In the genomic region with DNA sequence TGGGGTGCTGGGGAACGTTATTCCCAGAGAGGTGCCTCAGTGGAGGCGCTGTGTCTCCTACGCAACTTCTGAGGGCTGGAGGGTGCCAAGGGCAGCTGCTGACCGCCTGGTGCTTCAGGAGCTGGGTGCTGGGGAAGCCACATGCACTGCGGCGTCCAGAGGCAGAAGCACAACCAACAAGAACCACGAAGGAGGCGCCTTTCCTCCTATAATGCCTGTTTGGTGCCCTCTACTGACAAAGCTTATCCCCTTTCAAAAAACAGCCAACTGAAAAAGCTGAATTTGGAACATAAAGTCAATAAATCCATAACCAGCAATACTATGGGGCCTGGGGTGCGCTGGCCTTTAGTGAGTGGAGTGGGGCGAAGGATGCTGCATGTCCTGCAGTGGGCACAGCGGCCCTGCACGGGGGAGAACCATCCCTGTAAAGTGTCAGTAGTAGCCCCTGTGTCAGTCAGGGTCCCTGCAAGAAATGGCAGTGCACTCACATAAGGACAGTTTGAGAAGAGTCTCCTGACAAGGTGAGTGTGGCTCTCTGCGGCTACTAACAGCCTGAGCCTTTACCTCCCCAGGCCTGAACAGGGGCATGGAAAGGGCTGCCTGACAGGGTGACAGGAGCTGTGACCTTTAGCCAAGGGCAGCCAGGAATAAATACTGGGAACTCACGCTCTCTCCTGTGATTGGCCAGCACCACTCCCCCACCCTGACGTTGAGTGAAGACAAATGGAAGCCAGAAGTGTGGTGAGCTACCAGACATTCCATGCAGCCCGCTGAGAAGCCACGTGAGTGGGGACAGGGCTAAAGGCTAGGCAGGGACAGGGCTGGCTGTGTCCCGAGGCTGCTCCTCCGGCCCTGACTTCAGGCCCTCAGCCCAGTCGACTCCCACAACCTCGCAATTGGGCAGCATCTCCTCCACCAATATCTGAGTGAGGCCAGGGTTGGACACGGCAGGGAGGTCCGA, we compare ENCODE assay signal across 9 cellular contexts. TPM values are rescaled to one million over a fixed set of nuclear protein-coding genes. Genes with fewer than 3 reads are reported as not detected.
DNase-seq lines count a peak whose midpoint lies in the region; ATAC-seq and TF ChIP-seq lines count a peak whose summit lies in the region.
"Had no signal": no experiment of that assay in that cellular context is flagged by ENCODE, and none has a peak within 500 bp of the region (broad histone marks: within the 10 kb centered on the region; RNA-seq: fewer than 3 reads in every experiment).

No MANE protein-coding gene starts in this region.

- DNase-seq in AG10803 (ENCODE audit: low read depth), result peak; percentile 54
- DNase-seq in GM13977 (ENCODE audit: low spot score), result peak; percentile 15
- DNase-seq in right cardiac atrium, result peak; percentile 58 to 86 (median 80)
- no peak for DNase-seq in HEK293T (ENCODE audit: extremely low spot score)
- DNase-seq in NCI-H526 treated with DMSO at 0.1 percent for 48 hours (lab: John Stamatoyannopoulos, UW), result no peak
- DNase-seq in ascending aorta (ENCODE audit: low spot score in 2 of 2), result no peak

- peaks cover 25 to 46% of the 10 kb centered on the region in 2 donors for H3K36me3 ChIP-seq in ascending aorta

- ATAC-seq in right cardiac atrium (peak; percentile 64 to 72), HG03442 (IDR thresholded peaks at IDR 0.05; ENCODE audit: unreplicated experiment) (no peak)

- intact Hi-C loops in right cardiac atrium (cut with DNase I) (loop anchor here in 1 of 4 donors (10.0 kb wide), 1 partner anchor 77 kb away; the partner anchor contains the start of gene TGFB1), ascending aorta (cut with DNase I) (loop anchor here (10.0 kb wide), 1 partner anchor 643 kb away; the partner anchor contains the start of genes GRIK5 and ZNF574)

- peaks cover 3% of the 10 kb centered on the region for H3K4me1 ChIP-seq in right cardiac atrium (ENCODE audit: control insufficient read depth, insufficient read depth, low read length)
- peaks cover 6 to 14% of the 10 kb centered on the region in 2 donors for H3K4me1 ChIP-seq in ascending aorta

- POLR2A ChIA-PET in HEK293T (lab: Yijun Ruan, JAX), result interaction anchor here (1.0 to 1.3 kb wide), 2 partner anchors 8 kb away, joined by 3 to 4 read pairs; partner anchors contain the start of gene DMAC2

- H3K4me3 ChIP-seq in AG10803 (ENCODE audit: low read length) (no peak overlapping the region), right cardiac atrium (ENCODE audit: low read length) (no peak overlapping the region), ascending aorta (no peak overlapping the region)

- no peaks in the 10 kb centered on the region for H3K27me3 ChIP-seq in right cardiac atrium (ENCODE audit: control insufficient read depth, insufficient read depth)
- H3K27me3 ChIP-seq in ascending aorta, result no peaks in the 10 kb centered on the region

- in situ Hi-C loops in GM13977 (cut with MboI; ENCODE audit: low pct_unique_long_range_greater_than_20kb, low sequenced_read_pairs, unreplicated experiment), result no loop called here

- H3K27ac ChIP-seq in VCaP (no peak overlapping the region), right cardiac atrium (ENCODE audit: low read length) (peak overlapping the region; percentile 83), ascending aorta (no peak overlapping the region)

- CTCF ChIA-PET in HEK293T (lab: Yijun Ruan, JAX), result interaction anchor here (0.6 to 0.8 kb wide), 2 partner anchors 16 to 24 kb away, joined by 3 to 4 read pairs; no protein-coding TSS in a partner anchor

- peak; percentile 49 for TF ChIP-seq CTCF in AG10803 (conservative IDR thresholded peaks at IDR 0.05; ENCODE audit: low read length)
- TF ChIP-seq CTCF in GM13977 (IDR thresholded peaks at IDR 0.05; ENCODE audit: extremely low read depth, insufficient read depth, missing control alignments), result peak; percentile 41
- TF ChIP-seq CTCF in VCaP (conservative IDR thresholded peaks at IDR 0.05), result peak; percentile 54
- peak in 1 of 3 experiments; percentile 15 for TF ChIP-seq CTCF in ascending aorta (IDR thresholded peaks at IDR 0.05)

- no peaks in the 10 kb centered on the region for H3K9me3 ChIP-seq in right cardiac atrium (ENCODE audit: control insufficient read depth, low read length)
- no peaks in the 10 kb centered on the region for H3K9me3 ChIP-seq in ascending aorta

- WGBS in right cardiac atrium, result 53% methylated on average over 23 of the region's 23 CpGs

TF ChIP-seq in HEK293T, 16 proteins besides CTCF, POLR2A, EP300 and RAD21:
- TF ChIP-seq ZNF384 (IDR thresholded peaks at IDR 0.05) (no peak), HDGF (IDR thresholded peaks at IDR 0.05; ENCODE audit: borderline replicate concordance) (no peak), SUZ12 (IDR thresholded peaks at IDR 0.05) (no peak), LEF1 (IDR thresholded peaks at IDR 0.05; ENCODE audit: borderline replicate concordance) (no peak), ELF4 (IDR thresholded peaks at IDR 0.05) (no peak), FOXM1 (IDR thresholded peaks at IDR 0.05; ENCODE audit: borderline replicate concordance) (no peak), SP1 (IDR thresholded peaks at IDR 0.05) (no peak), FOXK2 (IDR thresholded peaks at IDR 0.05) (no peak), FOXA1 (IDR thresholded peaks at IDR 0.05) (no peak), CTBP1 (IDR thresholded peaks at IDR 0.05; ENCODE audit: borderline replicate concordance) (no peak), L3MBTL2 (conservative IDR thresholded peaks at IDR 0.05) (no peak), TARDBP (IDR thresholded peaks at IDR 0.05) (no peak), ARNT (IDR thresholded peaks at IDR 0.05) (no peak), NFRKB (IDR thresholded peaks at IDR 0.05) (no peak), BHLHE40 (IDR thresholded peaks at IDR 0.05; ENCODE audit: borderline replicate concordance) (no peak)
TF ChIP-seq in HEK293T: peak in this region for 0.

RNA-seq across cellular contexts. Expression of gene B3GNT8, which starts 4.5 kb away (rescaled TPM):
- 1 to 10 TPM; 2.0 to 3.6 (median 3.1) TPM for total RNA-seq in right cardiac atrium
- polyA plus RNA-seq in right cardiac atrium, result 3.4 TPM
- 3.7 TPM for total RNA-seq in ascending aorta

RNA-seq across cellular contexts. Expression of gene DMAC2, which starts 8.0 kb away (rescaled TPM):
- total RNA-seq in right cardiac atrium (10 to 100 TPM; 52.6 to 86.8 (median 77.5) TPM), ascending aorta (21.2 TPM)
- 84.9 TPM for polyA plus RNA-seq in right cardiac atrium

RNA-seq across cellular contexts. Expression of gene ERICH4, which starts 11.2 kb away (rescaled TPM):
- total RNA-seq in right cardiac atrium, result not detected
- polyA plus RNA-seq in right cardiac atrium, result not detected
- not detected for total RNA-seq in ascending aorta
- polyA plus RNA-seq: immature natural killer cell had no signal

RNA-seq across cellular contexts. Expression of gene BCKDHA, which starts 34.1 kb away (rescaled TPM):
- 10 to 100 TPM; 21.0 to 36.1 (median 33.0) TPM for total RNA-seq in right cardiac atrium
- polyA plus RNA-seq in right cardiac atrium, result 50.4 TPM
- 28.5 TPM for total RNA-seq in ascending aorta

RNA-seq across cellular contexts. Expression of gene EXOSC5, which starts 34.5 kb away (rescaled TPM):
- total RNA-seq in right cardiac atrium (10 to 100 TPM in 2 of 4 donors, 1 to 10 TPM in 2; 8.6 to 12.6 (median 10.8) TPM), ascending aorta (30.3 TPM)
- 12.2 TPM for polyA plus RNA-seq in right cardiac atrium

Comparison
In these comparisons a context has a peak if more than half of its experiments do, and no peak if none do; other contexts are left out.
1. DNase-seq: peak in AG10803 (single experiment), GM13977 (single experiment) and right cardiac atrium (3 of 3); none in HEK293T (single experiment), NCI-H526 treated with DMSO at 0.1 percent for 48 hours (single experiment) and ascending aorta (0 of 2).